ENCODE assay signal across 13 cellular contexts in genomic region chr9:114288233-114289051, GRCh38. TPM values are rescaled to one million over a fixed set of nuclear protein-coding genes. Genes with fewer than 3 reads are reported as not detected.
DNase-seq lines count a peak whose midpoint lies in the region; ATAC-seq, FAIRE-seq and TF ChIP-seq lines count a peak whose summit lies in the region.
"Had no signal": no experiment of that assay in that cellular context is flagged by ENCODE, and none has a peak within 500 bp of the region (broad histone marks: within the 10 kb centered on the region; RNA-seq: fewer than 3 reads in every experiment).

No MANE protein-coding gene starts in this region.

- H3K4me3 ChIP-seq in kidney (ENCODE audit: low read length in 2 of 2) (no peak overlapping the region), thoracic aorta (no peak overlapping the region)

- H3K36me3 ChIP-seq in kidney (ENCODE audit: control insufficient read depth in 1 of 2, insufficient read depth in 2 of 2, low read length in 2 of 2): no peaks in the 10 kb centered on the region
- peaks cover 8% of the 10 kb centered on the region for H3K36me3 ChIP-seq in thoracic aorta

- TF ChIP-seq CTCF in kidney (IDR thresholded peaks at IDR 0.05; ENCODE audit: borderline replicate concordance, extremely low read depth, insufficient read depth) (no peak), thoracic aorta (IDR thresholded peaks at IDR 0.05) (no peak)

- POLR2A ChIA-PET in activated CD4-positive, alpha-beta memory T cell treated with anti-CD3 and anti-CD28 coated beads for 36 hours (lab: Charles Lee): no interaction called here
- POLR2A ChIA-PET in activated CD4-positive, alpha-beta memory T cell treated with anti-CD3 and anti-CD28 coated beads, Interleukin-2, amount 10 ng/mL, durations not matched to agents 7 days and 5 days (lab: Charles Lee): no interaction called here

- H3K9ac ChIP-seq in kidney (ENCODE audit: low read length in 2 of 2): no peak overlapping the region

- no peak for ATAC-seq in thoracic aorta (ENCODE audit: insufficient number of reproducible peaks, low FRiP score, low read depth)

- H3K4me1 ChIP-seq in kidney (ENCODE audit: control insufficient read depth in 1 of 2, insufficient read depth in 1 of 2, low read depth in 1 of 2, low read length in 2 of 2) (peaks cover 7 to 10% of the 10 kb centered on the region in 2 donors), thoracic aorta (ENCODE audit: control insufficient read depth in 1 of 2, low read depth in 2 of 2) (peaks cover 6 to 26% of the 10 kb centered on the region in 2 donors)

- peaks cover 2% of the 10 kb centered on the region for H3K36me3 Mint-ChIP-seq in activated CD4-positive, alpha-beta memory T cell treated with anti-CD3 and anti-CD28 coated beads for 36 hours
- H3K36me3 Mint-ChIP-seq in activated CD4-positive, alpha-beta memory T cell treated with anti-CD3 and anti-CD28 coated beads, Interleukin-2, amount 10 ng/mL, durations not matched to agents 7 days and 5 days (ENCODE audit: low read depth): no peaks in the 10 kb centered on the region

- H3K27me3 Mint-ChIP-seq in activated CD4-positive, alpha-beta memory T cell treated with anti-CD3 and anti-CD28 coated beads for 36 hours: peaks cover 3% of the 10 kb centered on the region
- peaks cover 6% of the 10 kb centered on the region for H3K27me3 Mint-ChIP-seq in activated CD4-positive, alpha-beta memory T cell treated with anti-CD3 and anti-CD28 coated beads, Interleukin-2, amount 10 ng/mL, durations not matched to agents 7 days and 5 days

- H3K9me3 Mint-ChIP-seq in activated CD4-positive, alpha-beta memory T cell treated with anti-CD3 and anti-CD28 coated beads for 36 hours: no peaks in the 10 kb centered on the region
- H3K9me3 Mint-ChIP-seq in activated CD4-positive, alpha-beta memory T cell treated with anti-CD3 and anti-CD28 coated beads, Interleukin-2, amount 10 ng/mL, durations not matched to agents 7 days and 5 days: no peaks in the 10 kb centered on the region

- FAIRE-seq in kidney (lab: Jason Lieb, UNC): no peak
- FAIRE-seq: GM18507 had no signal

- peak; percentile 4 for DNase-seq in activated CD4-positive, alpha-beta memory T cell treated with anti-CD3 and anti-CD28 coated beads for 36 hours
- DNase-seq in activated CD4-positive, alpha-beta memory T cell treated with anti-CD3 and anti-CD28 coated beads, Interleukin-2, amount 10 ng/mL, durations not matched to agents 7 days and 5 days: no peak
- DNase-seq in amniotic stem cell (lab: John Stamatoyannopoulos, UW) (peak; percentile 84), kidney (peak; percentile 77), thoracic aorta (ENCODE audit: low spot score) (peak; percentile 1), NCI-H774 (lab: John Stamatoyannopoulos, UW) (no peak), KBM-7 (no peak), activated gamma-delta T cell (lab: John Stamatoyannopoulos, UW) (no peak)
- DNase-seq: activated CD4-positive, alpha-beta T cell treated with anti-CD3 and anti-CD28 coated beads, Interleukin-2, amount 50 U/mL, for 4 hours; effector CD8-positive, alpha-beta T cell had no signal

- in situ Hi-C loops in KBM-7 (cut with MboI; ENCODE audit: low pct_unique_long_range_greater_than_20kb, low sequenced_read_pairs): loop anchor here (10.0 kb wide), 1 partner anchor 204 kb away; no protein-coding TSS in a partner anchor

- H3K27me3 ChIP-seq in thoracic aorta (replicated peaks; ENCODE audit: insufficient read depth): no peaks in the 10 kb centered on the region

- intact Hi-C loops in activated CD4-positive, alpha-beta memory T cell treated with anti-CD3 and anti-CD28 coated beads for 36 hours (cut with micrococcal nuclease): no loop called here
- intact Hi-C loops in kidney (cut with DNase I): loop anchor here (5.0 kb wide), 1 partner anchor 131 kb away; the partner anchor contains the start of gene COL27A1

- CTCF ChIA-PET in activated CD4-positive, alpha-beta memory T cell treated with anti-CD3 and anti-CD28 coated beads for 36 hours (lab: Charles Lee): interaction anchor here (0.9 to 3.7 kb wide), 4 partner anchors 27 to 205 kb away, joined by 4 to 16 read pairs (median 11); partner anchors contain the start of gene COL27A1
- CTCF ChIA-PET in activated CD4-positive, alpha-beta memory T cell treated with anti-CD3 and anti-CD28 coated beads, Interleukin-2, amount 10 ng/mL, durations not matched to agents 7 days and 5 days (lab: Charles Lee): interaction anchor here (0.6 to 1.4 kb wide), 3 partner anchors 15 to 176 kb away, joined by 3 to 5 read pairs (median 3); no protein-coding TSS in a partner anchor

- H3K4me1 Mint-ChIP-seq in activated CD4-positive, alpha-beta memory T cell treated with anti-CD3 and anti-CD28 coated beads for 36 hours (ENCODE audit: low read depth): peaks cover 2% of the 10 kb centered on the region
- no peaks in the 10 kb centered on the region for H3K4me1 Mint-ChIP-seq in activated CD4-positive, alpha-beta memory T cell treated with anti-CD3 and anti-CD28 coated beads, Interleukin-2, amount 10 ng/mL, durations not matched to agents 7 days and 5 days

- no peak overlapping the region for H3K4me3 Mint-ChIP-seq in activated CD4-positive, alpha-beta memory T cell treated with anti-CD3 and anti-CD28 coated beads for 36 hours
- H3K4me3 Mint-ChIP-seq in activated CD4-positive, alpha-beta memory T cell treated with anti-CD3 and anti-CD28 coated beads, Interleukin-2, amount 10 ng/mL, durations not matched to agents 7 days and 5 days: no peak overlapping the region

- H3K9me3 ChIP-seq in kidney (ENCODE audit: control insufficient read depth in 1 of 2, low read length in 2 of 2) (no peaks in the 10 kb centered on the region), thoracic aorta (no peaks in the 10 kb centered on the region)

- no peak overlapping the region for H3K27ac Mint-ChIP-seq in activated CD4-positive, alpha-beta memory T cell treated with anti-CD3 and anti-CD28 coated beads for 36 hours
- no peak overlapping the region for H3K27ac Mint-ChIP-seq in activated CD4-positive, alpha-beta memory T cell treated with anti-CD3 and anti-CD28 coated beads, Interleukin-2, amount 10 ng/mL, durations not matched to agents 7 days and 5 days

- H3K27ac ChIP-seq in kidney (ENCODE audit: low read depth in 2 of 2, low read length in 2 of 2): no peak overlapping the region
- H3K27ac ChIP-seq in thoracic aorta: peak overlapping the region in 1 of 2 donors; percentile 25

RNA-seq across cellular contexts. Expression of gene ORM1, which starts 34.5 kb away (rescaled TPM):
- not detected for total RNA-seq in activated CD4-positive, alpha-beta memory T cell treated with anti-CD3 and anti-CD28 coated beads for 36 hours
- total RNA-seq in activated CD4-positive, alpha-beta memory T cell treated with anti-CD3 and anti-CD28 coated beads, Interleukin-2, amount 10 ng/mL, durations not matched to agents 7 days and 5 days: not detected
- total RNA-seq in kidney (not detected), thoracic aorta (not detected)
- 0.73 TPM for polyA plus RNA-seq in kidney (ENCODE audit: insufficient read depth, low read depth, low replicate concordance)
- total RNA-seq: NCI-H460 had no signal
- polyA plus RNA-seq: neural cell had no signal

RNA-seq across cellular contexts. Expression of gene ORM2, which starts 41.2 kb away (rescaled TPM):
- total RNA-seq in activated CD4-positive, alpha-beta memory T cell treated with anti-CD3 and anti-CD28 coated beads for 36 hours: not detected
- total RNA-seq in activated CD4-positive, alpha-beta memory T cell treated with anti-CD3 and anti-CD28 coated beads, Interleukin-2, amount 10 ng/mL, durations not matched to agents 7 days and 5 days: not detected
- total RNA-seq in kidney: not detected
- polyA plus RNA-seq in kidney (ENCODE audit: insufficient read depth, low read depth, low replicate concordance): not detected
- total RNA-seq in thoracic aorta: not detected
- total RNA-seq: NCI-H460 had no signal
- polyA plus RNA-seq: neural cell had no signal

Comparison
In these comparisons a context has a peak if more than half of its experiments do, and no peak if none do; other contexts are left out.
1. DNase-seq: peak in activated CD4-positive, alpha-beta memory T cell treated with anti-CD3 and anti-CD28 coated beads for 36 hours (single experiment), amniotic stem cell (single experiment), kidney (single experiment) and thoracic aorta (single experiment); none in activated CD4-positive, alpha-beta memory T cell treated with anti-CD3 and anti-CD28 coated beads, Interleukin-2, amount 10 ng/mL, durations not matched to agents 7 days and 5 days (single experiment), NCI-H774 (single experiment), KBM-7 (single experiment) and activated gamma-delta T cell (single experiment).